28 cellular contexts compared by ENCODE assay signal in genomic region chr9:133791069-133791468, GRCh38. TPM values are rescaled to one million over a fixed set of nuclear protein-coding genes. Genes with fewer than 3 reads are reported as not detected.
"Had no signal": no experiment of that assay in that cellular context is flagged by ENCODE, and none has a peak within 500 bp of the region (broad histone marks: within the 10 kb centered on the region; RNA-seq: fewer than 3 reads in every experiment).

No MANE protein-coding gene starts in this region.

- FAIRE-seq: colon, endometrium, endothelial cell of umbilical vein, frontal cortex had no signal

- H3K4me3 ChIP-seq: colonic mucosa, coronary artery, dorsolateral prefrontal cortex, esophagus muscularis mucosa, esophagus squamous epithelium, gastrocnemius medialis, gastroesophageal sphincter, heart left ventricle, heart right ventricle had no signal

- H3K27ac ChIP-seq: colonic mucosa, coronary artery, epithelial cell of prostate, esophagus muscularis mucosa, esophagus squamous epithelium, foreskin keratinocyte, gastrocnemius medialis, gastroesophageal sphincter, heart left ventricle, heart right ventricle had no signal

- H3K27me3 ChIP-seq: colonic mucosa, dorsolateral prefrontal cortex, esophagus muscularis mucosa, esophagus squamous epithelium, foreskin keratinocyte, gastrocnemius medialis, gastroesophageal sphincter, heart left ventricle, heart right ventricle had no signal

- H3K4me1 ChIP-seq: foreskin keratinocyte had no signal

- H3K9me3 ChIP-seq: colonic mucosa, esophagus muscularis mucosa, esophagus squamous epithelium, gastrocnemius medialis, gastroesophageal sphincter, heart left ventricle, heart right ventricle had no signal

- ATAC-seq: effector memory CD8-positive, alpha-beta T cell; esophagus mucosa; foreskin keratinocyte; gastrocnemius medialis; gastroesophageal sphincter; heart left ventricle; heart right ventricle had no signal

- DNase-seq: colonic mucosa; cortex of kidney; dermis blood vessel endothelial cell; dorsolateral prefrontal cortex; effector CD4-positive, alpha-beta T cell; effector CD8-positive, alpha-beta T cell; effector memory CD4-positive, alpha-beta T cell; effector memory CD8-positive, alpha-beta T cell; endodermal cell; erythroblast; esophagus squamous epithelium; foreskin fibroblast; foreskin keratinocyte; foreskin melanocyte; gastrocnemius medialis; glutamatergic neuron; head of caudate nucleus; heart left ventricle; heart right ventricle had no signal

- H3K36me3 ChIP-seq: colonic mucosa, gastrocnemius medialis had no signal

RNA-seq across cellular contexts. Expression of gene SARDH, which starts 52.9 kb away (rescaled TPM):
- total RNA-seq: foreskin keratinocyte had no signal
